Comparison of ENCODE assay signal across 19 cellular contexts in genomic region chr10:69437321-69438259, GRCh38. TPM values are rescaled to one million over a fixed set of nuclear protein-coding genes. Genes with fewer than 3 reads are reported as not detected.
DNase-seq lines count a peak whose midpoint lies in the region; ATAC-seq, FAIRE-seq and TF ChIP-seq lines count a peak whose summit lies in the region.
"Had no signal": no experiment of that assay in that cellular context is flagged by ENCODE, and none has a peak within 500 bp of the region (broad histone marks: within the 10 kb centered on the region; RNA-seq: fewer than 3 reads in every experiment).

No MANE protein-coding gene starts in this region.

- no peak overlapping the region for H4K12ac ChIP-seq in trophoblast cell (ENCODE audit: low read depth, low read length)

- peak overlapping the region; percentile 88 for H2BK120ac ChIP-seq in trophoblast cell (ENCODE audit: insufficient read depth, low read length, poor library complexity)

- H3K4me2 ChIP-seq in trophoblast cell (ENCODE audit: low read length) (no peak overlapping the region), OCI-LY7 (ENCODE audit: low read length) (no peak overlapping the region)

- POLR2A ChIA-PET in OCI-LY7 (lab: Charles Lee) = no interaction called here

- ATAC-seq in GM21528 (IDR thresholded peaks at IDR 0.05; ENCODE audit: low FRiP score, unreplicated experiment) (no peak), GM18502 (IDR thresholded peaks at IDR 0.05; ENCODE audit: poor library complexity, unreplicated experiment) (no peak)

- no CpG with 5 or more reads among the region's 13 CpGs for WGBS in trophoblast cell (ENCODE audit: extremely low coverage, insufficient coverage, insufficient read length)

- no peak overlapping the region for H3K4ac ChIP-seq in trophoblast cell (ENCODE audit: low read depth, low read length)

- H3K79me2 ChIP-seq in ACC112 (ENCODE audit: control insufficient read depth, insufficient read depth, low read length, unreplicated experiment) (no peaks in the 10 kb centered on the region), trophoblast cell (ENCODE audit: control insufficient read depth, insufficient read depth, low read length, poor library complexity) (no peaks in the 10 kb centered on the region), OCI-LY7 (ENCODE audit: insufficient read depth, low read depth, low read length) (no peaks in the 10 kb centered on the region)

- BruUV-seq in OCI-LY7 (replicated peaks; lab: Mats Ljungman, UMichigan) = no TSS peak

- H3K14ac ChIP-seq in trophoblast cell (ENCODE audit: low read length) = no peak overlapping the region

- intact Hi-C loops in OCI-LY7 (cut with micrococcal nuclease; ENCODE audit: unreplicated experiment) = no loop called here

- no peak overlapping the region for H4K8ac ChIP-seq in trophoblast cell (ENCODE audit: low read depth, low read length)

- H3K36me3 ChIP-seq in ACC112 (ENCODE audit: insufficient read depth, low read length) (no peaks in the 10 kb centered on the region), trophoblast cell (ENCODE audit: control insufficient read depth in 1 of 2, insufficient read depth in 2 of 2, low read length in 2 of 2) (no peaks in the 10 kb centered on the region), OCI-LY7 (ENCODE audit: insufficient read depth, low read length) (no peaks in the 10 kb centered on the region)
- H3K36me3 ChIP-seq: right atrium auricular region, thoracic aorta had no signal

- no peak overlapping the region for H3K23ac ChIP-seq in trophoblast cell (ENCODE audit: low read length)

- H2BK12ac ChIP-seq in trophoblast cell (ENCODE audit: low read length) = peak overlapping the region; percentile 70

- no peaks in the 10 kb centered on the region for H3K27me3 ChIP-seq in ACC112 (ENCODE audit: insufficient read depth, low read length)
- H3K27me3 ChIP-seq in trophoblast cell (ENCODE audit: insufficient read depth, low read length) = no peaks in the 10 kb centered on the region
- H3K27me3 ChIP-seq: right atrium auricular region had no signal

- no peaks in the 10 kb centered on the region for H4K20me1 ChIP-seq in OCI-LY7 (ENCODE audit: insufficient read depth, low read length)

- H3K4me1 ChIP-seq in ACC112 (ENCODE audit: control insufficient read depth, insufficient read depth, low read length, unreplicated experiment) (peaks cover 20% of the 10 kb centered on the region), trophoblast cell (ENCODE audit: control insufficient read depth in 1 of 2, insufficient read depth in 2 of 2, low read length in 2 of 2) (peaks cover 20 to 22% of the 10 kb centered on the region in 2 experiments), OCI-LY7 (ENCODE audit: insufficient read depth, low read length, poor library complexity, severe bottlenecking) (no peaks in the 10 kb centered on the region)

- TF ChIP-seq CTCF in D721Med (IDR thresholded peaks at IDR 0.05; ENCODE audit: insufficient read depth, missing control alignments) = no peak
- no peak for TF ChIP-seq CTCF in OCI-LY7 (conservative IDR thresholded peaks at IDR 0.05; ENCODE audit: low read length)

- no peak for FAIRE-seq in D721Med (lab: Jason Lieb, UNC)

- peak overlapping the region; percentile 89 for H2AFZ ChIP-seq in ACC112 (ENCODE audit: low read length, unreplicated experiment)
- H2AFZ ChIP-seq in trophoblast cell (ENCODE audit: insufficient read depth, low read length, poor library complexity) = no peak overlapping the region
- no peak overlapping the region for H2AFZ ChIP-seq in OCI-LY7 (ENCODE audit: low read length)

- H3K18ac ChIP-seq in trophoblast cell (ENCODE audit: low read length) = peak overlapping the region; percentile 3

- CTCF ChIA-PET in OCI-LY7 (lab: Charles Lee; ENCODE audit: unreplicated experiment) = no interaction called here

- H2AK5ac ChIP-seq in trophoblast cell (ENCODE audit: low read length) = peak overlapping the region; percentile 69

- no peak overlapping the region for H3K27ac ChIP-seq in ACC112 (ENCODE audit: low read depth, low read length)
- peak overlapping the region; percentile 87 for H3K27ac ChIP-seq in epithelial cell of prostate
- peak overlapping the region; percentile 75 for H3K27ac ChIP-seq in trophoblast cell (ENCODE audit: low read depth, low read length)
- no peak overlapping the region for H3K27ac ChIP-seq in OCI-LY7 (ENCODE audit: low read depth, low read length, poor library complexity, severe bottlenecking)
- H3K27ac ChIP-seq: HL-60, thoracic aorta had no signal

- DNase-seq in NCI-H69 (lab: John Stamatoyannopoulos, UW) (peak; percentile 24), epithelial cell of prostate (ENCODE audit: low read depth, low spot score) (no peak), trophoblast cell (no peak), D721Med (ENCODE audit: insufficient read length, low spot score) (no peak), OCI-LY7 (ENCODE audit: low spot score) (no peak)
- DNase-seq: activated CD4-positive, alpha-beta T cell treated with anti-CD3 and anti-CD28 coated beads, Interleukin-2, amount 10 ng/mL, durations not matched to agents 7 days and 5 days; activated naive CD8-positive, alpha-beta T cell treated with anti-CD3 and anti-CD28 coated beads for 36 hours; activated T-cell treated with anti-CD3 and anti-CD28 coated beads, Interleukin-2, amount 50 U/mL, for 24 hours; effector CD4-positive, alpha-beta T cell; NCI-H1105 treated with DMSO at 0.1 percent for 48 hours; NCI-H2227 treated with DMSO at 0.1 percent for 48 hours had no signal

- H3K9me3 ChIP-seq in trophoblast cell (ENCODE audit: insufficient read depth, low read depth, low read length) = peaks cover 4% of the 10 kb centered on the region
- H3K9me3 ChIP-seq in OCI-LY7 (ENCODE audit: low read length) = no peaks in the 10 kb centered on the region
- H3K9me3 ChIP-seq: right atrium auricular region, thoracic aorta had no signal

- H3K79me1 ChIP-seq in trophoblast cell (ENCODE audit: low read length) = peaks cover 22% of the 10 kb centered on the region

- H3K4me3 ChIP-seq in ACC112 (ENCODE audit: low read depth, low read length) (no peak overlapping the region), trophoblast cell (ENCODE audit: low read depth, low read length) (no peak overlapping the region), OCI-LY7 (ENCODE audit: low read depth, low read length, poor library complexity, severe bottlenecking) (no peak overlapping the region)
- H3K4me3 ChIP-seq: right atrium auricular region, thoracic aorta had no signal

- no peaks in the 10 kb centered on the region for H3K9me2 ChIP-seq in OCI-LY7 (ENCODE audit: insufficient read depth, low read length)

- no peak overlapping the region for H3K9ac ChIP-seq in trophoblast cell (ENCODE audit: low read length)

- H2BK5ac ChIP-seq in trophoblast cell (ENCODE audit: low read depth, low read length, poor library complexity) = no peak overlapping the region

- H4K91ac ChIP-seq in trophoblast cell (ENCODE audit: low read depth, low read length) = peak overlapping the region; percentile 85

RNA-seq across cellular contexts. Expression of gene TSPAN15, which starts 13.7 kb away (rescaled TPM):
- polyA plus RNA-seq in trophoblast cell (2013) = 19.1 and 19.5 TPM in 2 replicates
- total RNA-seq in OCI-LY7 (2014; rRNA removed; shearing (Covaris generic)) = 1.9 and 2.4 TPM in 2 replicates
- 3.1 and 4.0 TPM in 2 replicates for total RNA-seq in OCI-LY7 (2022)

RNA-seq across cellular contexts. Expression of gene TACR2, which starts 20.9 kb away (rescaled TPM):
- polyA plus RNA-seq in trophoblast cell (2013) = 0.07 and 0.10 TPM in 2 replicates
- total RNA-seq in OCI-LY7 (2014; rRNA removed; shearing (Covaris generic)) = not detected in 2 replicates
- total RNA-seq in OCI-LY7 (2022) = not detected in 2 replicates
- total RNA-seq: activated CD4-positive, alpha-beta T cell treated with anti-CD3 and anti-CD28 coated beads, Interleukin-2, amount 10 ng/mL, durations not matched to agents 7 days and 5 days; activated naive CD8-positive, alpha-beta T cell treated with anti-CD3 and anti-CD28 coated beads for 36 hours; fibroblast of villous mesenchyme; neural crest cell had no signal

Comparison
In these comparisons a context has a peak if more than half of its experiments do, and no peak if none do; other contexts are left out.
1. H3K27ac ChIP-seq: peak in epithelial cell of prostate (single experiment) and trophoblast cell (single experiment); none in ACC112 (single experiment) and OCI-LY7 (single experiment).